ENCODE assay signal across 9 cellular contexts in genomic region chr10:46523881-46524470, GRCh38. TPM values are rescaled to one million over a fixed set of nuclear protein-coding genes. Genes with fewer than 3 reads are reported as not detected.
A peak's percentile ranks its signal among the peaks of the same experiment; 100 is the strongest.
DNase-seq lines count a peak whose midpoint lies in the region; ATAC-seq, FAIRE-seq and TF ChIP-seq lines count a peak whose summit lies in the region.
"Had no signal": no experiment of that assay in that cellular context is flagged by ENCODE, and none has a peak within 500 bp of the region (broad histone marks: within the 10 kb centered on the region; RNA-seq: fewer than 3 reads in every experiment).

No MANE protein-coding gene starts in this region.

- 45% methylated on average over 10 of the region's 10 CpGs for WGBS in K562 (ENCODE audit: insufficient coverage, low coverage, missing lambda C conversion rate)
- WGBS in mesendoderm (ENCODE audit: extremely low coverage, insufficient coverage, low lambda C conversion rate) = no CpG with 5 or more reads among the region's 10 CpGs

- peak overlapping the region in 1 of 2 experiments; percentile 15; a peak in 1 of 4 replicates for H3K9ac ChIP-seq in K562 (ENCODE audit: insufficient read depth in 1 of 2, low read depth in 2 of 2, low read length in 2 of 2)
- no peak overlapping the region for H3K9ac ChIP-seq in mesendoderm (ENCODE audit: low read length)

- H2BK5ac ChIP-seq in mesendoderm (ENCODE audit: low read length) = no peak overlapping the region

- H3K9me1 ChIP-seq in K562 (ENCODE audit: control insufficient read depth, insufficient read depth, low read length) = no peaks in the 10 kb centered on the region

- in situ Hi-C loops in K562 (cut with MboI) = loop anchor here (5.0 kb wide), 1 partner anchor 1353 kb away; no protein-coding TSS in a partner anchor

- no TSS peak for BruUV-seq in K562 (replicated peaks; lab: Mats Ljungman, UMichigan)

- FAIRE-seq in K562 (lab: Jason Lieb, UNC) = no peak

- TF ChIP-seq POLR2A in K562 (conservative IDR thresholded peaks at IDR 0.05) = no peak

- H3K27ac ChIP-seq in K562 (ENCODE audit: extremely low read depth, low read depth, low read length) (0 out of 3 replicates have a peak overlapping the region, but pooled peaks have one; percentile 2), mesendoderm (ENCODE audit: low read depth, low read length) (no peak overlapping the region)

- H3K27ac Mint-ChIP-seq in activated T-helper 17 cell treated with anti-CD3 and anti-CD28 coated beads, Interleukin-2, amount 50 U/mL, for 72 hours = no peak overlapping the region

- no peak for TF ChIP-seq EP300 in K562 (IDR thresholded peaks at IDR 0.05; ENCODE audit: low read length)

- TF ChIP-seq CTCF in AG09309 (IDR thresholded peaks at IDR 0.05; ENCODE audit: control insufficient read depth, insufficient read depth, low read depth, low read length, missing control alignments) (no peak), K562 (IDR thresholded peaks at IDR 0.05 in 2 of 3, conservative IDR thresholded peaks at IDR 0.05 in 1 of 3; ENCODE audit: insufficient read depth in 2 of 3, low read depth in 1 of 3, low read length in 3 of 3) (no peak), GM10266 (IDR thresholded peaks at IDR 0.05; ENCODE audit: control insufficient read depth, insufficient read depth, low read depth, missing control alignments) (no peak)

- 0 out of 2 replicates have a peak, but pooled peaks cover 6% of the 10 kb centered on the region for H3K9me3 ChIP-seq in K562 (replicated peaks; ENCODE audit: control insufficient read depth, insufficient read depth, low read depth, low read length)

- H2AK5ac ChIP-seq in mesendoderm (ENCODE audit: low read length) = no peak overlapping the region

- intact Hi-C loops in K562 (cut with micrococcal nuclease) = no loop called here

- no peaks in the 10 kb centered on the region for H3K27me3 Mint-ChIP-seq in activated T-helper 17 cell treated with anti-CD3 and anti-CD28 coated beads, Interleukin-2, amount 50 U/mL, for 72 hours

- no peaks in the 10 kb centered on the region for H3K36me3 ChIP-seq in K562 (ENCODE audit: control insufficient read depth, insufficient read depth, low read length)
- H3K36me3 ChIP-seq in mesendoderm (ENCODE audit: control insufficient read depth, insufficient read depth, low read length) = no peaks in the 10 kb centered on the region

- H3K4me3 ChIP-seq in AG09309 (ENCODE audit: control insufficient read depth, low read depth, low read length) (no peak overlapping the region), K562 (no peak overlapping the region), mesendoderm (ENCODE audit: low read length) (no peak overlapping the region)

- DNase-seq in AG09309 (ENCODE audit: low read depth) = peak; percentile 83
- peak; percentile 84 for DNase-seq in HPDE6-E6E7 (ENCODE audit: extremely low spot score)
- no peak for DNase-seq in K562 (ENCODE audit: extremely low read depth in 1 of 4, low spot score in 3 of 4)
- DNase-seq in mesendoderm = no peak
- no peak for DNase-seq in GM10266 (ENCODE audit: extremely low spot score)

- H2BK15ac ChIP-seq in mesendoderm (replicated peaks; ENCODE audit: low read depth) = no peak overlapping the region

- no peaks in the 10 kb centered on the region for H3K79me2 ChIP-seq in K562 (ENCODE audit: control insufficient read depth, insufficient read depth, low read length)
- H3K79me2 ChIP-seq in mesendoderm (ENCODE audit: control insufficient read depth, insufficient read depth, low read length) = no peaks in the 10 kb centered on the region

- CTCF ChIA-PET in K562 (lab: Yijun Ruan, JAX; ENCODE audit: low intra/inter-chr PET ratio) = no interaction called here

- H3K4me1 ChIP-seq in K562 (replicated peaks in 1 of 2; ENCODE audit: control insufficient read depth in 2 of 2, insufficient read depth in 2 of 2, low read length in 2 of 2) (peaks cover 12 to 15% of the 10 kb centered on the region in 2 experiments; a peak in 4 of 5 replicates), mesendoderm (ENCODE audit: control insufficient read depth, low read depth, low read length) (no peaks in the 10 kb centered on the region)

- no peak overlapping the region for H4K5ac ChIP-seq in mesendoderm (ENCODE audit: low read length)

- H3K56ac ChIP-seq in mesendoderm (ENCODE audit: low read length) = peak overlapping the region; percentile 10

- H3K18ac ChIP-seq in mesendoderm (ENCODE audit: low read length) = no peak overlapping the region

- H3K4me1 Mint-ChIP-seq in activated T-helper 17 cell treated with anti-CD3 and anti-CD28 coated beads, Interleukin-2, amount 50 U/mL, for 72 hours = no peaks in the 10 kb centered on the region

- H3K79me1 ChIP-seq in mesendoderm (ENCODE audit: low read length) = no peaks in the 10 kb centered on the region

- H4K20me1 ChIP-seq in K562 (replicated peaks; ENCODE audit: control insufficient read depth, insufficient read depth, low read length) = no peaks in the 10 kb centered on the region; the same call in none of the 2 replicates

- H3K4me2 ChIP-seq in K562 (ENCODE audit: insufficient read depth, low read length) = no peak overlapping the region
- no peak overlapping the region for H3K4me2 ChIP-seq in mesendoderm (ENCODE audit: low read length)

- no peaks in the 10 kb centered on the region for H3K9me3 Mint-ChIP-seq in activated T-helper 17 cell treated with anti-CD3 and anti-CD28 coated beads, Interleukin-2, amount 50 U/mL, for 72 hours

- H2BK120ac ChIP-seq in mesendoderm (ENCODE audit: low read depth, low read length) = no peak overlapping the region

- H2AFZ ChIP-seq in K562 (ENCODE audit: low read depth, low read length) = peak overlapping the region; percentile 89

- H4K8ac ChIP-seq in mesendoderm (ENCODE audit: low read depth, low read length) = no peak overlapping the region

- ATAC-seq in K562 (no peak), HG02763 (IDR thresholded peaks at IDR 0.05; ENCODE audit: unreplicated experiment) (no peak), HG03432 (IDR thresholded peaks at IDR 0.05; ENCODE audit: unreplicated experiment) (no peak)
- no peak for ATAC-seq in activated T-helper 17 cell treated with anti-CD3 and anti-CD28 coated beads, Interleukin-2, amount 50 U/mL, for 72 hours (replicated peaks)

- H3K36me3 Mint-ChIP-seq in activated T-helper 17 cell treated with anti-CD3 and anti-CD28 coated beads, Interleukin-2, amount 50 U/mL, for 72 hours (ENCODE audit: low read depth) = no peaks in the 10 kb centered on the region

- no peak overlapping the region for H3K4ac ChIP-seq in mesendoderm (ENCODE audit: low read depth, low read length)

- no peak overlapping the region for H3K4me3 Mint-ChIP-seq in activated T-helper 17 cell treated with anti-CD3 and anti-CD28 coated beads, Interleukin-2, amount 50 U/mL, for 72 hours

- no peak for TF ChIP-seq RAD21 in K562 (CRISPR knock-in tag; conservative IDR thresholded peaks at IDR 0.05 in 1 of 2, IDR thresholded peaks at IDR 0.05 in 1 of 2)

- POLR2A ChIA-PET in K562 (lab: Yijun Ruan, JAX) = interaction anchor here (0.6 kb wide), 1 partner anchor 30 kb away, joined by 3 read pairs; no protein-coding TSS in a partner anchor

- H3K23ac ChIP-seq in mesendoderm (ENCODE audit: low read length) = no peak overlapping the region

- H3K27me3 ChIP-seq in K562 (ENCODE audit: control insufficient read depth in 2 of 2, insufficient read depth in 2 of 2, low read length in 2 of 2) (peaks cover 13 to 46% of the 10 kb centered on the region in 2 experiments; a peak in 4 of 5 replicates), mesendoderm (ENCODE audit: insufficient read depth, low read length, poor library complexity) (no peaks in the 10 kb centered on the region)

RNA-seq across cellular contexts. Expression of gene GPRIN2, which starts 32.5 kb away (rescaled TPM):
- not detected in 2 replicates for total RNA-seq in K562 (2011; cell fraction: chromatin; rRNA removed; ENCODE audit: low replicate concordance)
- not detected in 2 replicates for total RNA-seq in K562 (2011; cell fraction: nucleolus; rRNA removed)
- not detected in 2 replicates for total RNA-seq in K562 (2011; cell fraction: nucleoplasm; rRNA removed)
- total RNA-seq in K562 (2014; rRNA removed) = not detected in 2 replicates
- total RNA-seq in K562 (2014; rRNA removed; fragmentation: Illumina TruSeq; extraction: Trizol) = not detected in 2 replicates
- total RNA-seq in K562 (2015; rRNA removed; fragmentation: Illumina TruSeq; extraction: Trizol) = not detected in 2 replicates
- total RNA-seq in K562 (2021) = not detected in 2 replicates
- polyA plus RNA-seq in K562 (2011; rRNA removed) = not detected in 2 replicates
- polyA plus RNA-seq in K562 (2011; cell fraction: cytosol; rRNA removed) = not detected in 2 replicates
- polyA plus RNA-seq in K562 (2011; cell fraction: nucleus; rRNA removed) = not detected in 2 replicates
- polyA plus RNA-seq in K562 (2012) = not detected in 2 replicates
- not detected in 2 replicates for polyA plus RNA-seq in K562 (2014; fragmentation: Illumina TruSeq; extraction: Trizol)
- not detected for polyA plus RNA-seq in K562 (2014; fragmentation: Nextera tagmentation; extraction: Ambion mirVana)
- polyA plus RNA-seq in K562 (2014; rRNA removed) = not detected in 2 replicates
- polyA minus RNA-seq in K562 (2011; rRNA and poly(A)+ RNA removed) = not detected in 2 replicates
- not detected in 2 replicates for polyA minus RNA-seq in K562 (2011; cell fraction: cytosol; rRNA and poly(A)+ RNA removed)
- not detected in 2 replicates for polyA minus RNA-seq in K562 (2011; cell fraction: nucleus; rRNA and poly(A)+ RNA removed)
- 3.0 TPM for polyA plus RNA-seq in mesendoderm (2013, experiment 1 of 2)
- polyA plus RNA-seq in mesendoderm (2013, experiment 2 of 2) = 3.0 TPM
- not detected for total RNA-seq in activated T-helper 17 cell treated with anti-CD3 and anti-CD28 coated beads, Interleukin-2, amount 50 U/mL, for 72 hours
- total RNA-seq: pulmonary artery endothelial cell had no signal

RNA-seq across cellular contexts. Expression of gene SYT15, which starts 55.0 kb away (rescaled TPM):
- total RNA-seq in K562 (2011; cell fraction: chromatin; rRNA removed; ENCODE audit: low replicate concordance) = 1.5 and 3.2 TPM in 2 replicates
- total RNA-seq in K562 (2011; cell fraction: nucleolus; rRNA removed) = 0.67 and 1.1 TPM in 2 replicates
- total RNA-seq in K562 (2011; cell fraction: nucleoplasm; rRNA removed) = 1.6 and 2.4 TPM in 2 replicates
- total RNA-seq in K562 (2014; rRNA removed) = 0.05 and 0.37 TPM in 2 replicates
- 0.25 and 0.70 TPM in 2 replicates for total RNA-seq in K562 (2014; rRNA removed; fragmentation: Illumina TruSeq; extraction: Trizol)
- 0.23 TPM in 1 of 2 replicates, not detected in the other for total RNA-seq in K562 (2015; rRNA removed; fragmentation: Illumina TruSeq; extraction: Trizol)
- 0.65 and 0.82 TPM in 2 replicates for total RNA-seq in K562 (2021)
- polyA plus RNA-seq in K562 (2011; rRNA removed) = 0.22 and 0.53 TPM in 2 replicates
- polyA plus RNA-seq in K562 (2011; cell fraction: cytosol; rRNA removed) = 0.15 and 0.25 TPM in 2 replicates
- polyA plus RNA-seq in K562 (2011; cell fraction: nucleus; rRNA removed) = 0.49 and 0.74 TPM in 2 replicates
- polyA plus RNA-seq in K562 (2012) = 0.15 and 0.39 TPM in 2 replicates
- 0.10 and 0.22 TPM in 2 replicates for polyA plus RNA-seq in K562 (2014; fragmentation: Illumina TruSeq; extraction: Trizol)
- polyA plus RNA-seq in K562 (2014; fragmentation: Nextera tagmentation; extraction: Ambion mirVana) = under 1 TPM; 0.15 to 0.20 TPM
- 0.05 and 0.36 TPM in 2 replicates for polyA plus RNA-seq in K562 (2014; rRNA removed)
- polyA minus RNA-seq in K562 (2011; rRNA and poly(A)+ RNA removed) = 0.51 and 0.60 TPM in 2 replicates
- not detected in 2 replicates for polyA minus RNA-seq in K562 (2011; cell fraction: cytosol; rRNA and poly(A)+ RNA removed)
- 0.33 and 0.40 TPM in 2 replicates for polyA minus RNA-seq in K562 (2011; cell fraction: nucleus; rRNA and poly(A)+ RNA removed)
- polyA plus RNA-seq in mesendoderm (2013, experiment 1 of 2) = 0.48 TPM
- polyA plus RNA-seq in mesendoderm (2013, experiment 2 of 2) = 0.88 TPM
- under 1 TPM; 0.37 to 0.56 TPM for total RNA-seq in activated T-helper 17 cell treated with anti-CD3 and anti-CD28 coated beads, Interleukin-2, amount 50 U/mL, for 72 hours

RNA-seq across cellular contexts. Expression of gene NPY4R, which starts 58.2 kb away (rescaled TPM):
- not detected in 2 replicates for total RNA-seq in K562 (2011; cell fraction: chromatin; rRNA removed; ENCODE audit: low replicate concordance)
- not detected in 2 replicates for total RNA-seq in K562 (2011; cell fraction: nucleolus; rRNA removed)
- total RNA-seq in K562 (2011; cell fraction: nucleoplasm; rRNA removed) = not detected in 2 replicates
- total RNA-seq in K562 (2014; rRNA removed) (not detected in 2 replicates), K562 (2014; rRNA removed; fragmentation: Illumina TruSeq; extraction: Trizol) (not detected in 2 replicates), K562 (2015; rRNA removed; fragmentation: Illumina TruSeq; extraction: Trizol) (not detected in 2 replicates), K562 (2021) (not detected in 2 replicates)
- polyA plus RNA-seq in K562 (2011; rRNA removed) (not detected in 2 replicates), K562 (2014; fragmentation: Illumina TruSeq; extraction: Trizol) (not detected in 2 replicates), K562 (2014; fragmentation: Nextera tagmentation; extraction: Ambion mirVana) (not detected), K562 (2014; rRNA removed) (not detected in 2 replicates)
- polyA plus RNA-seq in K562 (2011; cell fraction: cytosol; rRNA removed) = not detected in 2 replicates
- polyA plus RNA-seq in K562 (2011; cell fraction: nucleus; rRNA removed) = not detected in 2 replicates
- polyA plus RNA-seq in K562 (2012) = not detected in 2 replicates
- not detected in 2 replicates for polyA minus RNA-seq in K562 (2011; rRNA and poly(A)+ RNA removed)
- polyA minus RNA-seq in K562 (2011; cell fraction: cytosol; rRNA and poly(A)+ RNA removed) = not detected in 2 replicates
- not detected in 2 replicates for polyA minus RNA-seq in K562 (2011; cell fraction: nucleus; rRNA and poly(A)+ RNA removed)
- 0.11 TPM for polyA plus RNA-seq in mesendoderm (2013, experiment 1 of 2)
- polyA plus RNA-seq in mesendoderm (2013, experiment 2 of 2) = 0.03 TPM
- not detected for total RNA-seq in activated T-helper 17 cell treated with anti-CD3 and anti-CD28 coated beads, Interleukin-2, amount 50 U/mL, for 72 hours
- total RNA-seq: pulmonary artery endothelial cell had no signal

Comparison
In these comparisons a context has a peak if more than half of its experiments do, and no peak if none do; other contexts are left out.
1. DNase-seq: peak in AG09309 (single experiment) and HPDE6-E6E7 (single experiment); none in K562 (0 of 4), mesendoderm (single experiment) and GM10266 (single experiment).